Comparison of ENCODE assay signal across 13 cellular contexts in genomic region chr1:100722211-100722610, GRCh38. TPM values are rescaled to one million over a fixed set of nuclear protein-coding genes. Genes with fewer than 3 reads are reported as not detected.
DNase-seq lines count a peak whose midpoint lies in the region; ATAC-seq, FAIRE-seq and TF ChIP-seq lines count a peak whose summit lies in the region.
"Had no signal": no experiment of that assay in that cellular context is flagged by ENCODE, and none has a peak within 500 bp of the region (broad histone marks: within the 10 kb centered on the region; RNA-seq: fewer than 3 reads in every experiment).

No MANE protein-coding gene starts in this region.

- no peak overlapping the region for H3K9ac ChIP-seq in HepG2 (ENCODE audit: insufficient read depth, low read depth, low read length)

- CTCF ChIA-PET in HepG2 (lab: Yijun Ruan, JAX; ENCODE audit: low intra/inter-chr PET ratio, low total read pairs) = no interaction called here

- peaks cover 16 to 29% of the 10 kb centered on the region in 2 donors for H3K27me3 Mint-ChIP-seq in effector memory CD8-positive, alpha-beta T cell
- H3K27me3 Mint-ChIP-seq in nephron (ENCODE audit: low read depth) = no peaks in the 10 kb centered on the region
- H3K27me3 Mint-ChIP-seq in activated T-helper 1 cell treated with anti-CD3 and anti-CD28 coated beads, Interleukin-12 subunit alpha, Interleukin-12 subunit beta, Interleukin-2, Interleukin-4 antibody, amounts not matched to agents 30 ng/mL and 10 ng/mL and 1 ng/mL, durations not matched to agents 14 hours and 24 hours and 36 hours (ENCODE audit: insufficient read depth) = peaks cover 4% of the 10 kb centered on the region

- TF ChIP-seq EP300 in HepG2 (IDR thresholded peaks at IDR 0.05; ENCODE audit: low read depth in 2 of 2, low read length in 2 of 2) = no peak
- no peak for TF ChIP-seq EP300 in HepG2 (CRISPR knock-in tag; IDR thresholded peaks at IDR 0.05; ENCODE audit: borderline replicate concordance)

- no peaks in the 10 kb centered on the region for H3K27me3 ChIP-seq in right lobe of liver
- H3K27me3 ChIP-seq in HepG2 (ENCODE audit: control insufficient read depth in 1 of 2, insufficient read depth in 2 of 2, low read length in 2 of 2) = no peaks in the 10 kb centered on the region
- H3K27me3 ChIP-seq: testis had no signal

- no peak overlapping the region for H3K27ac Mint-ChIP-seq in effector memory CD8-positive, alpha-beta T cell
- H3K27ac Mint-ChIP-seq in nephron = peak overlapping the region; percentile 79 to 90 (median 80)
- no peak overlapping the region for H3K27ac Mint-ChIP-seq in activated T-helper 1 cell treated with anti-CD3 and anti-CD28 coated beads, Interleukin-12 subunit alpha, Interleukin-12 subunit beta, Interleukin-2, Interleukin-4 antibody, amounts not matched to agents 30 ng/mL and 10 ng/mL and 1 ng/mL, durations not matched to agents 14 hours and 24 hours and 36 hours

- H3K9me3 ChIP-seq in right lobe of liver (no peaks in the 10 kb centered on the region), HepG2 (ENCODE audit: low read length) (peaks cover 6% of the 10 kb centered on the region; the same call in 1 of the 2 replicates)
- H3K9me3 ChIP-seq: testis had no signal

- TF ChIP-seq CTCF in right lobe of liver (IDR thresholded peaks at IDR 0.05) = no peak
- no peak for TF ChIP-seq CTCF in HepG2 (CRISPR knock-in tag; IDR thresholded peaks at IDR 0.05)
- TF ChIP-seq CTCF in nephron (IDR thresholded peaks at IDR 0.05; ENCODE audit: unreplicated experiment in 3 of 3) = no peak
- no peak for TF ChIP-seq CTCF in GM10266 (IDR thresholded peaks at IDR 0.05; ENCODE audit: control insufficient read depth, insufficient read depth, low read depth, missing control alignments)

- no peaks in the 10 kb centered on the region for H3K36me3 Mint-ChIP-seq in effector memory CD8-positive, alpha-beta T cell (ENCODE audit: insufficient read depth)
- H3K36me3 Mint-ChIP-seq in nephron (ENCODE audit: low read depth) = peaks cover 32% of the 10 kb centered on the region
- no peaks in the 10 kb centered on the region for H3K36me3 Mint-ChIP-seq in activated T-helper 1 cell treated with anti-CD3 and anti-CD28 coated beads, Interleukin-12 subunit alpha, Interleukin-12 subunit beta, Interleukin-2, Interleukin-4 antibody, amounts not matched to agents 30 ng/mL and 10 ng/mL and 1 ng/mL, durations not matched to agents 14 hours and 24 hours and 36 hours (ENCODE audit: low read depth)

- H3K4me1 ChIP-seq in right lobe of liver (peaks cover 0 to 26% (median 2%) of the 10 kb centered on the region in 4 donors), HepG2 (ENCODE audit: insufficient read depth, low read length) (peaks cover 9% of the 10 kb centered on the region; the same call in 1 of the 2 replicates)
- H3K4me1 ChIP-seq: testis had no signal

- in situ Hi-C loops in HepG2 (cut with HindIII; ENCODE audit: extremely low pct_ligation_motif_present, low pct_unique_long_range_greater_than_20kb) = no loop called here

- no peak for FAIRE-seq in HepG2 (lab: Jason Lieb, UNC)
- FAIRE-seq: GM19239 had no signal

- H4K20me1 ChIP-seq in HepG2 (ENCODE audit: insufficient read depth, low read length) = no peaks in the 10 kb centered on the region

- H2AFZ ChIP-seq in HepG2 (ENCODE audit: low read length) = no peak overlapping the region

- WGBS in right lobe of liver (ENCODE audit: insufficient coverage, low coverage, low lambda C conversion rate, missing lambda C conversion rate) = 47% methylated on average over 1 of the region's 1 CpG
- WGBS in HepG2 (ENCODE audit: low lambda C conversion rate) = 0% methylated on average over 1 of the region's 1 CpG

- POLR2A ChIA-PET in HepG2 (lab: Yijun Ruan, JAX) = no interaction called here

- BruUV-seq in HepG2 (replicated peaks; lab: Mats Ljungman, UMichigan) = no TSS peak

- DNase-seq in right lobe of liver (no peak), HepG2 (ENCODE audit: low spot score) (no peak), GM10266 (ENCODE audit: extremely low spot score) (no peak)
- no peak for DNase-seq in effector memory CD8-positive, alpha-beta T cell
- DNase-seq in activated T-helper 1 cell treated with anti-CD3 and anti-CD28 coated beads, Interleukin-12 subunit alpha, Interleukin-12 subunit beta, Interleukin-2, Interleukin-4 antibody, amounts not matched to agents 30 ng/mL and 10 ng/mL and 1 ng/mL, durations not matched to agents 14 hours and 24 hours and 36 hours (ENCODE audit: low spot score) = no peak
- DNase-seq: activated CD4-positive, alpha-beta T cell treated with anti-CD3 and anti-CD28 coated beads, Interleukin-2, amount 50 U/mL, for 48 hours; NCI-H1694 treated with DMSO at 0.1 percent for 48 hours had no signal

- peak overlapping the region; percentile 2 to 30 for H3K4me3 Mint-ChIP-seq in effector memory CD8-positive, alpha-beta T cell
- peak overlapping the region; percentile 77 to 83 (median 81) for H3K4me3 Mint-ChIP-seq in nephron
- H3K4me3 Mint-ChIP-seq in activated T-helper 1 cell treated with anti-CD3 and anti-CD28 coated beads, Interleukin-12 subunit alpha, Interleukin-12 subunit beta, Interleukin-2, Interleukin-4 antibody, amounts not matched to agents 30 ng/mL and 10 ng/mL and 1 ng/mL, durations not matched to agents 14 hours and 24 hours and 36 hours = no peak overlapping the region

- H3K27ac ChIP-seq in right lobe of liver = no peak overlapping the region
- no peak overlapping the region for H3K27ac ChIP-seq in HepG2 (ENCODE audit: extremely low read length, insufficient read depth, low read length)
- H3K27ac ChIP-seq: testis had no signal

- H3K79me2 ChIP-seq in HepG2 (ENCODE audit: insufficient read depth, low read length) = no peaks in the 10 kb centered on the region

- H3K4me3 ChIP-seq in right lobe of liver (peak overlapping the region; percentile 6 to 30 (median 27)), HepG2 (replicated peaks in 1 of 3; ENCODE audit: insufficient read depth in 1 of 3, low read depth in 2 of 3, low read length in 3 of 3) (no peak overlapping the region)

- TF ChIP-seq POLR2A in right lobe of liver (IDR thresholded peaks at IDR 0.05) (no peak), HepG2 (IDR thresholded peaks at IDR 0.05; ENCODE audit: insufficient read depth in 1 of 2, low read depth in 2 of 2, low read length in 2 of 2) (no peak)

- intact Hi-C loops in right lobe of liver (cut with DNase I) = no loop called here
- intact Hi-C loops in HepG2 (cut with micrococcal nuclease; ENCODE audit: unreplicated experiment) = no loop called here
- intact Hi-C loops in activated T-helper 1 cell treated with anti-CD3 and anti-CD28 coated beads, Interleukin-12 subunit alpha, Interleukin-12 subunit beta, Interleukin-2, Interleukin-4 antibody, amounts not matched to agents 30 ng/mL and 10 ng/mL and 1 ng/mL, durations not matched to agents 14 hours and 24 hours and 36 hours (cut with micrococcal nuclease) = no loop called here

- H3K4me2 ChIP-seq in HepG2 (ENCODE audit: low read depth, low read length) = no peak overlapping the region

- no peak for TF ChIP-seq RAD21 in HepG2 (CRISPR knock-in tag; IDR thresholded peaks at IDR 0.05)

- ATAC-seq in right lobe of liver (no peak), HepG2 (no peak), GM18867 (IDR thresholded peaks at IDR 0.05; ENCODE audit: unreplicated experiment) (no peak), GM19035 (IDR thresholded peaks at IDR 0.05; ENCODE audit: unreplicated experiment) (no peak)
- no peak for ATAC-seq in effector memory CD8-positive, alpha-beta T cell (replicated peaks)

- no peaks in the 10 kb centered on the region for H3K9me3 Mint-ChIP-seq in effector memory CD8-positive, alpha-beta T cell
- H3K9me3 Mint-ChIP-seq in nephron = no peaks in the 10 kb centered on the region
- H3K9me3 Mint-ChIP-seq in activated T-helper 1 cell treated with anti-CD3 and anti-CD28 coated beads, Interleukin-12 subunit alpha, Interleukin-12 subunit beta, Interleukin-2, Interleukin-4 antibody, amounts not matched to agents 30 ng/mL and 10 ng/mL and 1 ng/mL, durations not matched to agents 14 hours and 24 hours and 36 hours = no peaks in the 10 kb centered on the region

- H3K36me3 ChIP-seq in right lobe of liver = no peaks in the 10 kb centered on the region
- no peaks in the 10 kb centered on the region for H3K36me3 ChIP-seq in HepG2 (replicated peaks in 1 of 2; ENCODE audit: control insufficient read depth in 1 of 2, insufficient read depth in 2 of 2, low read length in 2 of 2)

- peaks cover 4 to 7% of the 10 kb centered on the region in 2 donors for H3K4me1 Mint-ChIP-seq in effector memory CD8-positive, alpha-beta T cell (ENCODE audit: low read depth in 2 of 2)
- peaks cover 44% of the 10 kb centered on the region for H3K4me1 Mint-ChIP-seq in nephron
- no peaks in the 10 kb centered on the region for H3K4me1 Mint-ChIP-seq in activated T-helper 1 cell treated with anti-CD3 and anti-CD28 coated beads, Interleukin-12 subunit alpha, Interleukin-12 subunit beta, Interleukin-2, Interleukin-4 antibody, amounts not matched to agents 30 ng/mL and 10 ng/mL and 1 ng/mL, durations not matched to agents 14 hours and 24 hours and 36 hours (ENCODE audit: low read depth)

RNA-seq across cellular contexts. Expression of gene VCAM1, which starts 2.7 kb away (rescaled TPM):
- total RNA-seq in right lobe of liver (10 to 100 TPM in 4 of 6 experiments, 1 to 10 TPM in 2; 2.5 to 17.4 (median 11.2) TPM), HepG2 (2016; rRNA removed; fragmentation: Illumina TruSeq; extraction: Trizol) (not detected in 2 replicates)
- total RNA-seq in HepG2 (2016; cell fraction: cytosol; rRNA removed; fragmentation: Illumina TruSeq; extraction: Trizol; ENCODE audit: low read depth) = not detected in 2 replicates
- not detected in 2 replicates for total RNA-seq in HepG2 (2016; cell fraction: insoluble cytoplasmic fraction; rRNA removed; fragmentation: Illumina TruSeq; extraction: Trizol)
- total RNA-seq in HepG2 (2016; cell fraction: membrane; rRNA removed; fragmentation: Illumina TruSeq; extraction: Trizol) = not detected in 2 replicates
- not detected in 2 replicates for total RNA-seq in HepG2 (2016; cell fraction: nucleus; rRNA removed; fragmentation: Illumina TruSeq; extraction: Trizol)
- not detected in 2 replicates for polyA plus RNA-seq in HepG2 (2011; rRNA removed)
- not detected in 2 replicates for polyA plus RNA-seq in HepG2 (2011; cell fraction: cytosol; rRNA removed)
- not detected in 2 replicates for polyA plus RNA-seq in HepG2 (2011; cell fraction: nucleus; rRNA removed)
- polyA plus RNA-seq in HepG2 (2012) = 0.05 TPM in 1 of 2 replicates, not detected in the other
- not detected in 2 replicates for polyA plus RNA-seq in HepG2 (2016; cell fraction: cytosol; fragmentation: Illumina TruSeq; extraction: Trizol; ENCODE audit: low read depth)
- polyA plus RNA-seq in HepG2 (2016; cell fraction: insoluble cytoplasmic fraction; fragmentation: Illumina TruSeq; extraction: Trizol; ENCODE audit: low read depth) = not detected in 2 replicates
- polyA plus RNA-seq in HepG2 (2016; cell fraction: membrane; fragmentation: Illumina TruSeq; extraction: Trizol; ENCODE audit: low read depth) = not detected in 2 replicates
- polyA plus RNA-seq in HepG2 (2016; cell fraction: nucleus; fragmentation: Illumina TruSeq; extraction: Trizol; ENCODE audit: insufficient read depth, low read depth) = not detected in 2 replicates
- polyA minus RNA-seq in HepG2 (2011; rRNA and poly(A)+ RNA removed; ENCODE audit: low replicate concordance) = not detected in 2 replicates
- not detected in 2 replicates for polyA minus RNA-seq in HepG2 (2011; cell fraction: cytosol; rRNA and poly(A)+ RNA removed)
- not detected in 2 replicates for polyA minus RNA-seq in HepG2 (2011; cell fraction: nucleus; rRNA and poly(A)+ RNA removed)
- total RNA-seq in activated T-helper 1 cell treated with anti-CD3 and anti-CD28 coated beads, Interleukin-12 subunit alpha, Interleukin-12 subunit beta, Interleukin-2, Interleukin-4 antibody, amounts not matched to agents 30 ng/mL and 10 ng/mL and 1 ng/mL, durations not matched to agents 14 hours and 24 hours and 36 hours = 0.10 TPM in 1 of 2 replicates, not detected in the other
- total RNA-seq: NCI-H460 had no signal

Comparison
In these comparisons a context has a peak if more than half of its experiments do, and no peak if none do; other contexts are left out.
1. H3K4me3 ChIP-seq: peak in right lobe of liver (3 of 3); none in HepG2 (0 of 3).
2. H3K27ac Mint-ChIP-seq: peak in nephron (3 of 3); none in effector memory CD8-positive, alpha-beta T cell (0 of 2) and activated T-helper 1 cell treated with anti-CD3 and anti-CD28 coated beads, Interleukin-12 subunit alpha, Interleukin-12 subunit beta, Interleukin-2, Interleukin-4 antibody, amounts not matched to agents 30 ng/mL and 10 ng/mL and 1 ng/mL, durations not matched to agents 14 hours and 24 hours and 36 hours (single experiment).